Comparison of ENCODE assay signal across 8 cellular contexts in genomic region chr12:118034429-118035193, GRCh38. TPM values are rescaled to one million over a fixed set of nuclear protein-coding genes. Genes with fewer than 3 reads are reported as not detected.
DNase-seq lines count a peak whose midpoint lies in the region; ATAC-seq and TF ChIP-seq lines count a peak whose summit lies in the region.

No MANE protein-coding gene starts in this region.

- H3K27ac Mint-ChIP-seq in WTC11 (peak overlapping the region; percentile 39; the same call in 1 of the 2 replicates), glutamatergic neuron (ENCODE audit: unreplicated experiment) (no peak overlapping the region)
- peak overlapping the region; percentile 84 to 91 for H3K27ac Mint-ChIP-seq in stimulated activated naive CD8-positive, alpha-beta T cell treated with anti-CD3 and anti-CD28 coated beads, Interleukin-15, amount 100 ng/mL, for 72 hours

- POLR2A ChIA-PET in WTC11 (lab: Charles Lee), result interaction anchor here (0.5 kb wide), 1 partner anchor 160 kb away, joined by 5 read pairs; no protein-coding TSS in a partner anchor

- no peak for TF ChIP-seq CTCF in WTC11 (IDR thresholded peaks at IDR 0.05)
- TF ChIP-seq CTCF in glutamatergic neuron (IDR thresholded peaks at IDR 0.05; ENCODE audit: partially characterized antibody, unreplicated experiment), result peak; percentile 26

- DNase-seq in Caki2 (ENCODE audit: low read depth) (peak; percentile 64), WTC11 (ENCODE audit: low spot score) (peak; percentile 18), glutamatergic neuron (no peak), mesenteric fat pad (ENCODE audit: low spot score) (no peak), SKM-1 treated with dmso at 0.1 percent for 144 hours (lab: John Stamatoyannopoulos, UW; ENCODE audit: unreplicated experiment) (no peak)
- no peak for DNase-seq in stimulated activated naive CD8-positive, alpha-beta T cell treated with anti-CD3 and anti-CD28 coated beads, Interleukin-15, amount 100 ng/mL, for 72 hours

- TF ChIP-seq EP300 in Ishikawa (IDR thresholded peaks at IDR 0.05; ENCODE audit: borderline replicate concordance), result no peak

- no peaks in the 10 kb centered on the region for H3K9me3 Mint-ChIP-seq in WTC11
- no peaks in the 10 kb centered on the region for H3K9me3 Mint-ChIP-seq in glutamatergic neuron (ENCODE audit: unreplicated experiment)
- no peaks in the 10 kb centered on the region for H3K9me3 Mint-ChIP-seq in stimulated activated naive CD8-positive, alpha-beta T cell treated with anti-CD3 and anti-CD28 coated beads, Interleukin-15, amount 100 ng/mL, for 72 hours

- ATAC-seq in WTC11 (peak; percentile 76), HG02870 (IDR thresholded peaks at IDR 0.05; ENCODE audit: unreplicated experiment) (no peak)
- no peak for ATAC-seq in stimulated activated naive CD8-positive, alpha-beta T cell treated with anti-CD3 and anti-CD28 coated beads, Interleukin-15, amount 100 ng/mL, for 72 hours

- H3K27me3 Mint-ChIP-seq in WTC11 (ENCODE audit: low read depth) (no peaks in the 10 kb centered on the region), glutamatergic neuron (ENCODE audit: unreplicated experiment) (no peaks in the 10 kb centered on the region)
- no peaks in the 10 kb centered on the region for H3K27me3 Mint-ChIP-seq in stimulated activated naive CD8-positive, alpha-beta T cell treated with anti-CD3 and anti-CD28 coated beads, Interleukin-15, amount 100 ng/mL, for 72 hours

- peak; percentile 43 for TF ChIP-seq RAD21 in Ishikawa (IDR thresholded peaks at IDR 0.05; ENCODE audit: low read depth)

- in situ Hi-C loops in Caki2 (cut with HindIII; ENCODE audit: low pct_unique_long_range_greater_than_20kb, low sequenced_read_pairs), result no loop called here

- H3K4me1 Mint-ChIP-seq in WTC11 (no peaks in the 10 kb centered on the region; the same call in 1 of the 2 replicates), glutamatergic neuron (ENCODE audit: low read depth, unreplicated experiment) (no peaks in the 10 kb centered on the region)
- H3K4me1 Mint-ChIP-seq in stimulated activated naive CD8-positive, alpha-beta T cell treated with anti-CD3 and anti-CD28 coated beads, Interleukin-15, amount 100 ng/mL, for 72 hours, result peaks cover 57% of the 10 kb centered on the region

- H3K4me3 Mint-ChIP-seq in WTC11 (no peak overlapping the region), glutamatergic neuron (ENCODE audit: unreplicated experiment) (no peak overlapping the region)
- peak overlapping the region; percentile 39 to 41 for H3K4me3 Mint-ChIP-seq in stimulated activated naive CD8-positive, alpha-beta T cell treated with anti-CD3 and anti-CD28 coated beads, Interleukin-15, amount 100 ng/mL, for 72 hours

- CTCF ChIA-PET in WTC11 (lab: Charles Lee), result interaction anchor here (0.6 to 2.7 kb wide), 13 partner anchors 10 to 688 kb away, joined by 3 to 32 read pairs (median 3); no protein-coding TSS in a partner anchor

- H3K36me3 Mint-ChIP-seq in WTC11 (peaks cover 80% of the 10 kb centered on the region), glutamatergic neuron (ENCODE audit: unreplicated experiment) (no peaks in the 10 kb centered on the region)

TF ChIP-seq in Ishikawa, 13 proteins besides CTCF, POLR2A, EP300 and RAD21:
- no peak for TF ChIP-seq CEBPB (IDR thresholded peaks at IDR 0.05)
- TF ChIP-seq TEAD4 (IDR thresholded peaks at IDR 0.05), result peak; percentile 87

TF ChIP-seq in WTC11, 78 proteins besides CTCF, POLR2A, EP300 and RAD21:
- TF ChIP-seq ZNF263 (CRISPR knock-in tag; IDR thresholded peaks at IDR 0.05; ENCODE audit: low read depth), result no peak
- no peak for TF ChIP-seq ZNF416 (CRISPR knock-in tag; IDR thresholded peaks at IDR 0.05)
- peak; percentile 90 for TF ChIP-seq TEAD1 (CRISPR knock-in tag; IDR thresholded peaks at IDR 0.05)
- TF ChIP-seq CDX4 (CRISPR knock-in tag; IDR thresholded peaks at IDR 0.05; ENCODE audit: borderline replicate concordance), result no peak
- 0 out of 2 replicates have a peak, but pooled peaks have one; percentile 36 for TF ChIP-seq TEAD4 (CRISPR knock-in tag; IDR thresholded peaks at IDR 0.05)
- TF ChIP-seq GABPB1 (CRISPR knock-in tag; IDR thresholded peaks at IDR 0.05), result no peak
- no peak for TF ChIP-seq NR1H2 (CRISPR knock-in tag; IDR thresholded peaks at IDR 0.05)
- no peak for TF ChIP-seq ZNF219 (CRISPR knock-in tag; IDR thresholded peaks at IDR 0.05; ENCODE audit: borderline replicate concordance)
- no peak for TF ChIP-seq PRRX2 (CRISPR knock-in tag; IDR thresholded peaks at IDR 0.05)

RNA-seq across cellular contexts. Expression of gene RFC5, which starts 18.1 kb away (rescaled TPM):
- 45.0 and 57.6 TPM in 2 replicates for total RNA-seq in Caki2 (2014; rRNA removed; shearing (Covaris generic); ENCODE audit: low replicate concordance)
- total RNA-seq in WTC11 (2021), result 34.5 to 35.9 TPM (median 35.2 TPM) in 3 replicates
- total RNA-seq in glutamatergic neuron (ENCODE audit: unreplicated experiment), result 8.4 TPM
- 5.7 TPM for total RNA-seq in mesenteric fat pad

RNA-seq across cellular contexts. Expression of gene WSB2, which starts 26.4 kb away (rescaled TPM):
- total RNA-seq in Caki2 (2014; rRNA removed; shearing (Covaris generic); ENCODE audit: low replicate concordance), result 128 and 149 TPM in 2 replicates
- total RNA-seq in WTC11 (2021) (59.0 to 74.2 TPM (median 60.5 TPM) in 3 replicates), glutamatergic neuron (ENCODE audit: unreplicated experiment) (76.4 TPM), mesenteric fat pad (122 TPM)

Comparison
In these comparisons a context has a peak if more than half of its experiments do, and no peak if none do; other contexts are left out.
1. DNase-seq: peak in Caki2 (single experiment) and WTC11 (single experiment); none in glutamatergic neuron (single experiment), stimulated activated naive CD8-positive, alpha-beta T cell treated with anti-CD3 and anti-CD28 coated beads, Interleukin-15, amount 100 ng/mL, for 72 hours (0 of 2), mesenteric fat pad (single experiment) and SKM-1 treated with dmso at 0.1 percent for 144 hours (single experiment).
2. H3K4me3 Mint-ChIP-seq: peak in stimulated activated naive CD8-positive, alpha-beta T cell treated with anti-CD3 and anti-CD28 coated beads, Interleukin-15, amount 100 ng/mL, for 72 hours (2 of 2); none in WTC11 (single experiment) and glutamatergic neuron (single experiment).